1 cellular context compared by ENCODE assay signal in the genomic region with DNA sequence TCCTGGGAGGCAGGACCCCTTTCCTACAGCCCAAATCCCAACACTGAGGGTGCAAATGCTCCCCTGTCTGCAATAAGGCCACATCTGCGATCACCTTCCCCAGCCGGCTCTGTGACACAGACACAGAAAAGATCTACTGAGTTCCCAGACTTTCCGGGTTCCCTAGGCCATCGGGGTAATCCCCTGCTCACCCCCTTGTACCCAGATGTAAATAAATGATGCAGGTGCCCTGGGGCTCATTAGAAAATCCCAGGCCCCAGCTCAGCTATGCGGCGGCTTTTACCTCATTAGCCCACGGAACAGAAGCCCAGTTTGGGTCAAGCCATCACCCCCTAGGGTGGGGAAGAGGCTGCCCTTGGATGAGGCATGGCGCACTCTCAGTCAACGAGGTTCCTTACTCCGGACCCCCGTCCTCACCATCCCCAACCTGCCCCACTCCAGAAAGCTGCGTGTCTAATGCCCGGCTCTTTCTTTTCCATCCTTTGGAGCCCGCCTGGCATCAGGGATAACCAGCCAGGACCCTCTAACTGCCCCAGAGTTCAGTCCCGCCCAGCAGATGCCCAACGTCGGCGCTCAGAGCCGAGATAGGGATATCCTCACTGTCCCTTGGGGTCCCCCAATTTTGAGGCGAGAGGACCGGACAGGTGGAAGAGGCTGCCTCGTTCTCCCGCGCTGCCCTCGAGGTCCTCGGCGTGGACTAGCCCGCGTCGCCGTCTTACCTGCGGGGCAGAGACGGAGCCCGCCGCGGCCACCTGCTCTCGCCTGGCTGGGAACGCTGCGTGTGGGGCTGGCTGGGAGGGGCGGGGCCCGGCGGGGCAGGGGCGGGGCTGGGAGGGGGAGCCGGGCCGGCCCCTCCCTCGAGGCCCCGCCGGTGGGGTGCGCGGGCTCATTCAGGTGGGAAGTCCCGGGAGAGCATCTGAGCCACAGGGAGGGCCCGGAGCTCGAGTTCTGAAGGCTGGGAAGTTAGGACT.
A peak's percentile ranks its signal among the peaks of the same experiment; 100 is the strongest.
TF ChIP-seq lines count a peak whose summit lies in the region.

Gene ZNF385C (minus strand): TSS at position 783 of the 971 bp plus-strand sequence. CDS start 35,417 bp downstream, outside the sequence.

TF ChIP-seq in K562, 482 proteins besides CTCF, POLR2A, EP300 and RAD21 (continued from another document):
- TF ChIP-seq E2F6 (IDR thresholded peaks at IDR 0.05; ENCODE audit: borderline replicate concordance in 1 of 2, extremely low read depth in 1 of 2, insufficient read depth in 1 of 2, insufficient read length in 1 of 2, low read depth in 1 of 2, low read length in 1 of 2, poor library complexity in 1 of 2, severe bottlenecking in 1 of 2) = peak in 1 of 2 experiments; percentile 54
- TF ChIP-seq, protein P1, sequence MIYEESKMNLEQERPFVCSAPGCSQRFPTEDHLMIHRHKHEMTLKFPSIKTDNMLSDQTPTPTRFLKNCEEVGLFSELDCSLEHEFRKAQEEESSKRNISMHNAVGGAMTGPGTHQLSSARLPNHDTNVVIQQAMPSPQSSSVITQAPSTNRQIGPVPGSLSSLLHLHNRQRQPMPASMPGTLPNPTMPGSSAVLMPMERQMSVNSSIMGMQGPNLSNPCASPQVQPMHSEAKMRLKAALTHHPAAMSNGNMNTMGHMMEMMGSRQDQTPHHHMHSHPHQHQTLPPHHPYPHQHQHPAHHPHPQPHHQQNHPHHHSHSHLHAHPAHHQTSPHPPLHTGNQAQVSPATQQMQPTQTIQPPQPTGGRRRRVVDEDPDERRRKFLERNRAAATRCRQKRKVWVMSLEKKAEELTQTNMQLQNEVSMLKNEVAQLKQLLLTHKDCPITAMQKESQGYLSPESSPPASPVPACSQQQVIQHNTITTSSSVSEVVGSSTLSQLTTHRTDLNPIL (CRISPR knock-in tag; IDR thresholded peaks at IDR 0.05) = no peak
TF ChIP-seq in K562: peak in this region for 2.
